ENCODE assay signal across 5 cellular contexts in the genomic region with DNA sequence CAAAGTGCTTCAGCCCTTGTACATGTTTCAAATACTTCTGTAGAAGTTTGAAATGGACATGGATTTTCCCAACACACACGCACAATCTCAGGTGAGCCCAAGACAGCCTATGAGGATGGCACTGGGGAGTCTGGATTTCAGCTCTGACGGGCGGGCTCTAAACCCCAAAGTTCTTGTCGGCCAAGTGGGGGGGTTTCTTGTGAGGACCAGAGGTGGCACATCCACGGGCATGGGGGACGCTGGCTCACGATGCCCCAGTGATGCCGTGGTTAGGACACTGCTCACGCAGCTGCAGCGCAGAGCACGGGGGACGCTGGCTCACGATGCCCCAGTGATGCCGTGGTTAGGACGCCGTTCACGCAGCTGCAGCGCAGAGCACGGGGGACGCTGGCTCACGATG.
"Had no signal": no experiment of that assay in that cellular context is flagged by ENCODE, and none has a peak within 500 bp of the region (broad histone marks: within the 10 kb centered on the region; RNA-seq: fewer than 3 reads in every experiment).

No MANE protein-coding gene starts in this region.

- H3K4me3 Mint-ChIP-seq: GM23338, H9 had no signal

- DNase-seq: H9, HCEC 1CT, IMR-90 had no signal

- H3K4me1 Mint-ChIP-seq: GM23338 had no signal

- H3K4me2 ChIP-seq: GM23338 had no signal

- ATAC-seq: GM23338, K562 had no signal

- H3K4me3 ChIP-seq: GM23338, K562 had no signal

- H3K27ac Mint-ChIP-seq: GM23338, H9 had no signal

- H2AFZ ChIP-seq: GM23338 had no signal

- H3K9me3 Mint-ChIP-seq: H9 had no signal
